1 cellular context compared by ENCODE assay signal in genomic region chr2:128090909-128091690, GRCh38.
TF ChIP-seq lines count a peak whose summit lies in the region.

Gene UGGT1 (plus strand): TSS chr2:128091200. CDS start chr2:128091358, 158 bp downstream.

TF ChIP-seq in HepG2, 621 proteins besides CTCF, POLR2A, EP300 and RAD21 (continued from another document and continues in another):
- TF ChIP-seq PCBP1 (IDR thresholded peaks at IDR 0.05; ENCODE audit: borderline replicate concordance, low read depth, low read length): peak; percentile 87; the same call in 1 of the 2 replicates
- peak; percentile 94 for TF ChIP-seq GABPA (IDR thresholded peaks at IDR 0.05; ENCODE audit: low read depth, low read length)
- TF ChIP-seq GABPA (CRISPR knock-in tag; IDR thresholded peaks at IDR 0.05; ENCODE audit: low read depth): peak; percentile 97
- peak; percentile 87 for TF ChIP-seq ZNF740 (CRISPR knock-in tag; IDR thresholded peaks at IDR 0.05)
- TF ChIP-seq SMARCE1 (IDR thresholded peaks at IDR 0.05; ENCODE audit: borderline replicate concordance): no peak
- TF ChIP-seq ATF7-NPFF (CRISPR knock-in tag; IDR thresholded peaks at IDR 0.05; ENCODE audit: low read depth): peak; percentile 96
- peak; percentile 92; the same call in 1 of the 2 replicates for TF ChIP-seq ZNF354B (CRISPR knock-in tag; IDR thresholded peaks at IDR 0.05)
- TF ChIP-seq FOXA3 (CRISPR knock-in tag; IDR thresholded peaks at IDR 0.05): peak; percentile 69
- no peak; the same call in 1 of the 2 replicates for TF ChIP-seq ZNF615 (CRISPR knock-in tag; IDR thresholded peaks at IDR 0.05; ENCODE audit: borderline replicate concordance)
- peak; percentile 95 for TF ChIP-seq ZNF407 (CRISPR knock-in tag; IDR thresholded peaks at IDR 0.05; ENCODE audit: not compliant biosample characterization)
- TF ChIP-seq CAMTA2 (CRISPR knock-in tag; IDR thresholded peaks at IDR 0.05; ENCODE audit: borderline replicate concordance): peak; percentile 74; the same call in 1 of the 2 replicates
- TF ChIP-seq SAP130 (CRISPR knock-in tag; IDR thresholded peaks at IDR 0.05; ENCODE audit: low read depth): peak; percentile 100
- TF ChIP-seq ZNF704 (CRISPR knock-in tag; IDR thresholded peaks at IDR 0.05; ENCODE audit: borderline replicate concordance): no peak; the same call in 1 of the 2 replicates
- no peak for TF ChIP-seq FOSL1 (CRISPR knock-in tag; IDR thresholded peaks at IDR 0.05; ENCODE audit: borderline replicate concordance)
- TF ChIP-seq ZNF432 (CRISPR knock-in tag; IDR thresholded peaks at IDR 0.05; ENCODE audit: borderline replicate concordance): no peak
- TF ChIP-seq FOXK1 (CRISPR knock-in tag; IDR thresholded peaks at IDR 0.05; ENCODE audit: borderline replicate concordance, low read depth): peak; percentile 92
- TF ChIP-seq ZSCAN22 (CRISPR knock-in tag; IDR thresholded peaks at IDR 0.05): no peak
- peak; percentile 42; the same call in 1 of the 2 replicates for TF ChIP-seq ARID3A (IDR thresholded peaks at IDR 0.05; ENCODE audit: low read depth, low read length)
- TF ChIP-seq HIVEP1 (CRISPR knock-in tag; IDR thresholded peaks at IDR 0.05): peak; percentile 91
- peak; percentile 99 for TF ChIP-seq ZNF598 (CRISPR knock-in tag; IDR thresholded peaks at IDR 0.05; ENCODE audit: borderline replicate concordance)
- TF ChIP-seq ZFY (CRISPR knock-in tag; IDR thresholded peaks at IDR 0.05): peak; percentile 92
- TF ChIP-seq ETV5 (CRISPR knock-in tag; IDR thresholded peaks at IDR 0.05; ENCODE audit: borderline replicate concordance): peak; percentile 97
- no peak for TF ChIP-seq FOXP1 (IDR thresholded peaks at IDR 0.05)
- no peak; the same call in 1 of the 2 replicates for TF ChIP-seq FOXP1 (CRISPR knock-in tag; IDR thresholded peaks at IDR 0.05)
- TF ChIP-seq ZNF678 (CRISPR knock-in tag; IDR thresholded peaks at IDR 0.05): peak; percentile 78
- TF ChIP-seq ZNF275 (CRISPR knock-in tag; IDR thresholded peaks at IDR 0.05; ENCODE audit: borderline replicate concordance): peak; percentile 80; the same call in 1 of the 2 replicates
- no peak; the same call in 1 of the 2 replicates for TF ChIP-seq ZBTB3 (CRISPR knock-in tag; IDR thresholded peaks at IDR 0.05; ENCODE audit: borderline replicate concordance, low read depth)
- peak; percentile 95; the same call in 1 of the 2 replicates for TF ChIP-seq ZSCAN30 (CRISPR knock-in tag; IDR thresholded peaks at IDR 0.05)
- peak; percentile 76 for TF ChIP-seq ZNF143 (CRISPR knock-in tag; IDR thresholded peaks at IDR 0.05)
- TF ChIP-seq NFATC3 (CRISPR knock-in tag; IDR thresholded peaks at IDR 0.05): peak; percentile 94
- peak; percentile 71; the same call in 1 of the 2 replicates for TF ChIP-seq FLYWCH1 (CRISPR knock-in tag; IDR thresholded peaks at IDR 0.05)
- TF ChIP-seq PRMT3 (CRISPR knock-in tag; IDR thresholded peaks at IDR 0.05; ENCODE audit: borderline replicate concordance, low read depth): peak; percentile 99
- 0 out of 2 replicates have a peak, but pooled peaks have one; percentile 82 for TF ChIP-seq SNAI1 (CRISPR knock-in tag; IDR thresholded peaks at IDR 0.05; ENCODE audit: borderline replicate concordance)
- peak; percentile 58 for TF ChIP-seq TBL1XR1 (IDR thresholded peaks at IDR 0.05; ENCODE audit: borderline replicate concordance, low read length, partially characterized antibody)
- 0 out of 2 replicates have a peak, but pooled peaks have one; percentile 68 for TF ChIP-seq BRCA1 (CRISPR knock-in tag; IDR thresholded peaks at IDR 0.05)
- TF ChIP-seq SRY (CRISPR knock-in tag; IDR thresholded peaks at IDR 0.05): peak; percentile 79
- peak; percentile 99 for TF ChIP-seq RBFOX2 (IDR thresholded peaks at IDR 0.05; ENCODE audit: low read depth, low read length)
- peak; percentile 78 for TF ChIP-seq NFYC (CRISPR knock-in tag; IDR thresholded peaks at IDR 0.05)
- no peak for TF ChIP-seq KAT2B (IDR thresholded peaks at IDR 0.05; ENCODE audit: borderline replicate concordance, low read depth, low read length)
- peak; percentile 95 for TF ChIP-seq ZBTB34 (CRISPR knock-in tag; IDR thresholded peaks at IDR 0.05)
- TF ChIP-seq CREM (IDR thresholded peaks at IDR 0.05): peak; percentile 72
- TF ChIP-seq CREM (CRISPR knock-in tag; IDR thresholded peaks at IDR 0.05): no peak
- peak; percentile 86; the same call in 1 of the 2 replicates for TF ChIP-seq FIP1L1 (IDR thresholded peaks at IDR 0.05; ENCODE audit: borderline replicate concordance, insufficient read depth, low read depth, low read length)
- peak; percentile 80 for TF ChIP-seq FOXP4 (CRISPR knock-in tag; IDR thresholded peaks at IDR 0.05)
- peak; percentile 99 for TF ChIP-seq REPIN1 (CRISPR knock-in tag; IDR thresholded peaks at IDR 0.05; ENCODE audit: borderline replicate concordance, low read depth)
- TF ChIP-seq YEATS4 (CRISPR knock-in tag; IDR thresholded peaks at IDR 0.05; ENCODE audit: borderline replicate concordance): peak; percentile 97
- TF ChIP-seq ZNF543 (CRISPR knock-in tag; IDR thresholded peaks at IDR 0.05): peak; percentile 97
